Comparison of ENCODE assay signal across 3 cellular contexts in the genomic region with DNA sequence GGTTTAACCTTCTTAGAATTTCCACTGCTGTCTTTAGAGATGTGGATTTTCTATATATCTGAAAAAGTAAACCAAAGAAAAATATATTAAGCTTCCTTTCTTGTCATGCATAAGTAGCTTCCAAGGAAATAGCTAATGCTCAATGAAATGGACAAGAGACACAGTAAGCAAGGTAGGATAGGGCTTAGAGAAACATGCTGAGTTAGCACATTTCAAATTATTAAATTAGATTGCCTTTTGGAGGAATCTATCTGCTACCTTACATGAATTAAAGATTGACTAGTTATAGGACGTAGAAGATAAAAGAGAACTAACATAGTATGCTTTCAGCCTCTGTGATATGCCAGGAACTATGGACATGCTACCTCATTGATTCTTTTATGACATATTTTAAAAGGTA.
TF ChIP-seq lines count a peak whose summit lies in the region.

No MANE protein-coding gene starts in this region.

TF ChIP-seq in A549, 52 proteins besides CTCF, POLR2A, EP300 and RAD21:
- TF ChIP-seq MAFK (IDR thresholded peaks at IDR 0.05; ENCODE audit: partially characterized antibody) (peak; percentile 96), KDM1A (IDR thresholded peaks at IDR 0.05; ENCODE audit: low read depth) (no peak), NFE2L2 (conservative IDR thresholded peaks at IDR 0.05; ENCODE audit: low read length) (no peak), FOSL2 (IDR thresholded peaks at IDR 0.05) (no peak), FOSL2 (CRISPR knock-in tag; IDR thresholded peaks at IDR 0.05) (no peak)
- TF ChIP-seq, protein P1, sequence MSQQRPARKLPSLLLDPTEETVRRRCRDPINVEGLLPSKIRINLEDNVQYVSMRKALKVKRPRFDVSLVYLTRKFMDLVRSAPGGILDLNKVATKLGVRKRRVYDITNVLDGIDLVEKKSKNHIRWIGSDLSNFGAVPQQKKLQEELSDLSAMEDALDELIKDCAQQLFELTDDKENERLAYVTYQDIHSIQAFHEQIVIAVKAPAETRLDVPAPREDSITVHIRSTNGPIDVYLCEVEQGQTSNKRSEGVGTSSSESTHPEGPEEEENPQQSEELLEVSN (IDR thresholded peaks at IDR 0.05; ENCODE audit: borderline replicate concordance, low read depth): no peak

TF ChIP-seq in IMR-90, 13 proteins besides CTCF, POLR2A, EP300 and RAD21:
- TF ChIP-seq CHD1 (IDR thresholded peaks at IDR 0.05; ENCODE audit: low read depth, low read length) (no peak), MAZ (IDR thresholded peaks at IDR 0.05; ENCODE audit: borderline replicate concordance, low read depth, low read length) (no peak), BHLHE40 (IDR thresholded peaks at IDR 0.05; ENCODE audit: low read depth, low read length) (no peak), MAFK (IDR thresholded peaks at IDR 0.05; ENCODE audit: low read depth, low read length) (peak; percentile 98), NFE2L2 (IDR thresholded peaks at IDR 0.05; ENCODE audit: low read depth, low read length) (no peak), MXI1 (IDR thresholded peaks at IDR 0.05; ENCODE audit: borderline replicate concordance, low read depth, low read length) (no peak), SMC3 (IDR thresholded peaks at IDR 0.05; ENCODE audit: low read depth, low read length) (no peak)
- TF ChIP-seq, protein P2, sequence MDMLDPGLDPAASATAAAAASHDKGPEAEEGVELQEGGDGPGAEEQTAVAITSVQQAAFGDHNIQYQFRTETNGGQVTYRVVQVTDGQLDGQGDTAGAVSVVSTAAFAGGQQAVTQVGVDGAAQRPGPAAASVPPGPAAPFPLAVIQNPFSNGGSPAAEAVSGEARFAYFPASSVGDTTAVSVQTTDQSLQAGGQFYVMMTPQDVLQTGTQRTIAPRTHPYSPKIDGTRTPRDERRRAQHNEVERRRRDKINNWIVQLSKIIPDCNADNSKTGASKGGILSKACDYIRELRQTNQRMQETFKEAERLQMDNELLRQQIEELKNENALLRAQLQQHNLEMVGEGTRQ (IDR thresholded peaks at IDR 0.05; ENCODE audit: low read depth, low read length): no peak
- TF ChIP-seq, protein P3, sequence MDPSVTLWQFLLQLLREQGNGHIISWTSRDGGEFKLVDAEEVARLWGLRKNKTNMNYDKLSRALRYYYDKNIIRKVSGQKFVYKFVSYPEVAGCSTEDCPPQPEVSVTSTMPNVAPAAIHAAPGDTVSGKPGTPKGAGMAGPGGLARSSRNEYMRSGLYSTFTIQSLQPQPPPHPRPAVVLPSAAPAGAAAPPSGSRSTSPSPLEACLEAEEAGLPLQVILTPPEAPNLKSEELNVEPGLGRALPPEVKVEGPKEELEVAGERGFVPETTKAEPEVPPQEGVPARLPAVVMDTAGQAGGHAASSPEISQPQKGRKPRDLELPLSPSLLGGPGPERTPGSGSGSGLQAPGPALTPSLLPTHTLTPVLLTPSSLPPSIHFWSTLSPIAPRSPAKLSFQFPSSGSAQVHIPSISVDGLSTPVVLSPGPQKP (IDR thresholded peaks at IDR 0.05; ENCODE audit: borderline replicate concordance, low read depth, low read length): no peak

TF ChIP-seq in K562, 482 proteins besides CTCF, POLR2A, EP300 and RAD21 (continues in another document):
- TF ChIP-seq BRCA1 (IDR thresholded peaks at IDR 0.05) (no peak), BRCA1 (CRISPR knock-in tag; IDR thresholded peaks at IDR 0.05) (no peak), MAFG (tag; conservative IDR thresholded peaks at IDR 0.05) (peak; percentile 65), C11orf30 (IDR thresholded peaks at IDR 0.05; ENCODE audit: low read depth) (0 out of 2 replicates have a peak, but pooled peaks have one; percentile 35), HDAC2 (IDR thresholded peaks at IDR 0.05) (no peak), MCM2 (IDR thresholded peaks at IDR 0.05; ENCODE audit: low read depth) (no peak), MAFK (IDR thresholded peaks at IDR 0.05; ENCODE audit: low read length) (peak; percentile 82), ESRRB (CRISPR knock-in tag; IDR thresholded peaks at IDR 0.05; ENCODE audit: borderline replicate concordance) (no peak), CBFA2T2 (conservative IDR thresholded peaks at IDR 0.05) (no peak), ZNF316 (IDR thresholded peaks at IDR 0.05) (peak; percentile 67), RBM22 (IDR thresholded peaks at IDR 0.05; ENCODE audit: low read depth, low read length, poor library complexity, severe bottlenecking) (no peak), TFAM (CRISPR knock-in tag; conservative IDR thresholded peaks at IDR 0.05) (no peak), CBFA2T3 (IDR thresholded peaks at IDR 0.05) (no peak), NRF1 (conservative IDR thresholded peaks at IDR 0.05 in 1 of 2, IDR thresholded peaks at IDR 0.05 in 1 of 2) (no peak), MAFF (IDR thresholded peaks at IDR 0.05; ENCODE audit: low read length) (peak; percentile 77)
- TF ChIP-seq, protein P4, sequence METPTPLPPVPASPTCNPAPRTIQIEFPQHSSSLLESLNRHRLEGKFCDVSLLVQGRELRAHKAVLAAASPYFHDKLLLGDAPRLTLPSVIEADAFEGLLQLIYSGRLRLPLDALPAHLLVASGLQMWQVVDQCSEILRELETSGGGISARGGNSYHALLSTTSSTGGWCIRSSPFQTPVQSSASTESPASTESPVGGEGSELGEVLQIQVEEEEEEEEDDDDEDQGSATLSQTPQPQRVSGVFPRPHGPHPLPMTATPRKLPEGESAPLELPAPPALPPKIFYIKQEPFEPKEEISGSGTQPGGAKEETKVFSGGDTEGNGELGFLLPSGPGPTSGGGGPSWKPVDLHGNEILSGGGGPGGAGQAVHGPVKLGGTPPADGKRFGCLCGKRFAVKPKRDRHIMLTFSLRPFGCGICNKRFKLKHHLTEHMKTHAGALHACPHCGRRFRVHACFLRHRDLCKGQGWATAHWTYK (CRISPR knock-in tag; IDR thresholded peaks at IDR 0.05): no peak
- TF ChIP-seq, protein P5, sequence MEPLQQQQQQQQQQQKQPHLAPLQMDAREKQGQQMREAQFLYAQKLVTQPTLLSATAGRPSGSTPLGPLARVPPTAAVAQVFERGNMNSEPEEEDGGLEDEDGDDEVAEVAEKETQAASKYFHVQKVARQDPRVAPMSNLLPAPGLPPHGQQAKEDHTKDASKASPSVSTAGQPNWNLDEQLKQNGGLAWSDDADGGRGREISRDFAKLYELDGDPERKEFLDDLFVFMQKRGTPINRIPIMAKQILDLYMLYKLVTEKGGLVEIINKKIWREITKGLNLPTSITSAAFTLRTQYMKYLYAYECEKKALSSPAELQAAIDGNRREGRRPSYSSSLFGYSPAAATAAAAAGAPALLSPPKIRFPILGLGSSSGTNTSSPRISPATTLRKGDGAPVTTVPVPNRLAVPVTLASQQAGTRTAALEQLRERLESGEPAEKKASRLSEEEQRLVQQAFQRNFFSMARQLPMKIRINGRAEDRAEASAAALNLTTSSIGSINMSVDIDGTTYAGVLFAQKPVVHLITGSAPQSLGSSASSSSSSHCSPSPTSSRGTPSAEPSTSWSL (CRISPR knock-in tag; IDR thresholded peaks at IDR 0.05; ENCODE audit: borderline replicate concordance): no peak
- TF ChIP-seq, protein P6, sequence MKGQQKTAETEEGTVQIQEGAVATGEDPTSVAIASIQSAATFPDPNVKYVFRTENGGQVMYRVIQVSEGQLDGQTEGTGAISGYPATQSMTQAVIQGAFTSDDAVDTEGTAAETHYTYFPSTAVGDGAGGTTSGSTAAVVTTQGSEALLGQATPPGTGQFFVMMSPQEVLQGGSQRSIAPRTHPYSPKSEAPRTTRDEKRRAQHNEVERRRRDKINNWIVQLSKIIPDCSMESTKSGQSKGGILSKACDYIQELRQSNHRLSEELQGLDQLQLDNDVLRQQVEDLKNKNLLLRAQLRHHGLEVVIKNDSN (CRISPR knock-in tag; IDR thresholded peaks at IDR 0.05): no peak
- TF ChIP-seq, protein P7, sequence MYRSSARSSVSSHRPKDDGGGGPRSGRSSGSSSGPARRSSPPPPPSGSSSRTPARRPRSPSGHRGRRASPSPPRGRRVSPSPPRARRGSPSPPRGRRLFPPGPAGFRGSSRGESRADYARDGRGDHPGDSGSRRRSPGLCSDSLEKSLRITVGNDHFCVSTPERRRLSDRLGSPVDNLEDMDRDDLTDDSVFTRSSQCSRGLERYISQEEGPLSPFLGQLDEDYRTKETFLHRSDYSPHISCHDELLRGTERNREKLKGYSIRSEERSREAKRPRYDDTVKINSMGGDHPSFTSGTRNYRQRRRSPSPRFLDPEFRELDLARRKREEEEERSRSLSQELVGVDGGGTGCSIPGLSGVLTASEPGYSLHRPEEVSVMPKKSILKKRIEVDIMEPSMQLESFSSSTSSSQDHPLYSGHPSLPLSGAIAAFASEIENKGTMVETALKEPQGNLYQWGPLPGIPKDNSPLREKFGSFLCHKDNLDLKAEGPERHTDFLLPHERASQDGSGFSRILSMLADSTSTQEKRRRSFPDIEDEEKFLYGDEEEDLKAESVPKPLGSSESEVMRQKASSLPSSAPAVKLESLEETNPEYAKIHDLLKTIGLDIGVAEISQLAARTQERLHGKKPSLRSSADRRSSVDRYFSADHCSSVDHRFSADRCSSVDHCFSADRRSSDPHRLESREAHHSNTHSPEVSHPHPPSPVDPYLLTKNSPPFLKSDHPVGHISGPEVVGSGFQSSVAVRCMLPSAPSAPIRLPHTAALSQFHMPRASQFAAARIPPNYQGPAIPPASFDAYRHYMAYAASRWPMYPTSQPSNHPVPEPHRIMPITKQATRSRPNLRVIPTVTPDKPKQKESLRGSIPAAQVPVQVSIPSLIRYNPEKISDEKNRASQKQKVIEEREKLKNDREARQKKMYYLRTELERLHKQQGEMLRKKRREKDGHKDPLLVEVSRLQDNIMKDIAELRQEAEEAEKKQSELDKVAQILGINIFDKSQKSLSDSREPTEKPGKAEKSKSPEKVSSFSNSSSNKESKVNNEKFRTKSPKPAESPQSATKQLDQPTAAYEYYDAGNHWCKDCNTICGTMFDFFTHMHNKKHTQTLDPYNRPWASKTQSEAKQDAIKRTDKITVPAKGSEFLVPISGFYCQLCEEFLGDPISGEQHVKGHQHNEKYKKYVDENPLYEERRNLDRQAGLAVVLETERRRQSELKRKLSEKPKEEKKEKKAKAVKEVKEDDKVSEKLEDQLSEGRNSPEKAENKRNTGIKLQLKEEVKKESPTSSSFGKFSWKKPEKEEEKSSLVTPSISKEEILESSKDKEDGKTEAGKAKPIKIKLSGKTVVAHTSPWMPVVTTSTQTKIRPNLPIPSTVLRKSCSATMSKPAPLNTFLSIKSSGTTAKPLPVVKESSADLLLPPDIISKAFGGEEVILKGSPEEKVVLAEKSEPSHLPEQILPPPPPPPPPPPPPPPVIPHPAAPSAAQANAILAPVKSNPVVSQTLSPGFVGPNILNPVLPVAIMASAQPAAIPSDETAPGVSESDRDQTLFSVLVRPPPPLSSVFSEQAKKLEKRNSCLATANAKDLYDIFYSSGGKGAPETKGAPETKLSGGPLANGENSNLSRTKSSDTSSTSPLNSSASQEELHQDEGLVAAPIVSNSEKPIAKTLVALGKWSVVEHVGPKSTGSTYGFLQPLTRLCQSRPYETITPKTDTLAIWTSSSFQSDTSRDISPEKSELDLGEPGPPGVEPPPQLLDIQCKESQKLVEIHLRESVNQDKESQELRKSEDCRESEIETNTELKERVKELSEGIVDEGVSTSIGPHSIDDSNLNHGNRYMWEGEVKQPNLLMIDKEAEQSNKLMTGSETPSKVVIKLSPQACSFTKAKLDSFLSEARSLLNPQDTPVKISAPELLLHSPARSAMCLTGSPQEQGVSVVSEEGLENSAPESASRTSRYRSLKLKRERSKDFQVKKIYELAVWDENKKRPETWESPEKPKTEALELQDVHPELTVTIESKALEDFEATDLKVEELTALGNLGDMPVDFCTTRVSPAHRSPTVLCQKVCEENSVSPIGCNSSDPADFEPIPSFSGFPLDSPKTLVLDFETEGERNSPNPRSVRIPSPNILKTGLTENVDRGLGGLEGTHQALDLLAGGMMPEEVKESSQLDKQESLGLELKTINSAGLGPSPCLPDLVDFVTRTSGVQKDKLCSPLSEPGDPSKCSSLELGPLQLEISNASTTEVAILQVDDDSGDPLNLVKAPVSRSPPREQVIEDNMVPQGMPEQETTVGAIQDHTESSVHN (IDR thresholded peaks at IDR 0.05; ENCODE audit: borderline replicate concordance in 1 of 2, low read depth in 1 of 2): no peak
- TF ChIP-seq, protein P8, sequence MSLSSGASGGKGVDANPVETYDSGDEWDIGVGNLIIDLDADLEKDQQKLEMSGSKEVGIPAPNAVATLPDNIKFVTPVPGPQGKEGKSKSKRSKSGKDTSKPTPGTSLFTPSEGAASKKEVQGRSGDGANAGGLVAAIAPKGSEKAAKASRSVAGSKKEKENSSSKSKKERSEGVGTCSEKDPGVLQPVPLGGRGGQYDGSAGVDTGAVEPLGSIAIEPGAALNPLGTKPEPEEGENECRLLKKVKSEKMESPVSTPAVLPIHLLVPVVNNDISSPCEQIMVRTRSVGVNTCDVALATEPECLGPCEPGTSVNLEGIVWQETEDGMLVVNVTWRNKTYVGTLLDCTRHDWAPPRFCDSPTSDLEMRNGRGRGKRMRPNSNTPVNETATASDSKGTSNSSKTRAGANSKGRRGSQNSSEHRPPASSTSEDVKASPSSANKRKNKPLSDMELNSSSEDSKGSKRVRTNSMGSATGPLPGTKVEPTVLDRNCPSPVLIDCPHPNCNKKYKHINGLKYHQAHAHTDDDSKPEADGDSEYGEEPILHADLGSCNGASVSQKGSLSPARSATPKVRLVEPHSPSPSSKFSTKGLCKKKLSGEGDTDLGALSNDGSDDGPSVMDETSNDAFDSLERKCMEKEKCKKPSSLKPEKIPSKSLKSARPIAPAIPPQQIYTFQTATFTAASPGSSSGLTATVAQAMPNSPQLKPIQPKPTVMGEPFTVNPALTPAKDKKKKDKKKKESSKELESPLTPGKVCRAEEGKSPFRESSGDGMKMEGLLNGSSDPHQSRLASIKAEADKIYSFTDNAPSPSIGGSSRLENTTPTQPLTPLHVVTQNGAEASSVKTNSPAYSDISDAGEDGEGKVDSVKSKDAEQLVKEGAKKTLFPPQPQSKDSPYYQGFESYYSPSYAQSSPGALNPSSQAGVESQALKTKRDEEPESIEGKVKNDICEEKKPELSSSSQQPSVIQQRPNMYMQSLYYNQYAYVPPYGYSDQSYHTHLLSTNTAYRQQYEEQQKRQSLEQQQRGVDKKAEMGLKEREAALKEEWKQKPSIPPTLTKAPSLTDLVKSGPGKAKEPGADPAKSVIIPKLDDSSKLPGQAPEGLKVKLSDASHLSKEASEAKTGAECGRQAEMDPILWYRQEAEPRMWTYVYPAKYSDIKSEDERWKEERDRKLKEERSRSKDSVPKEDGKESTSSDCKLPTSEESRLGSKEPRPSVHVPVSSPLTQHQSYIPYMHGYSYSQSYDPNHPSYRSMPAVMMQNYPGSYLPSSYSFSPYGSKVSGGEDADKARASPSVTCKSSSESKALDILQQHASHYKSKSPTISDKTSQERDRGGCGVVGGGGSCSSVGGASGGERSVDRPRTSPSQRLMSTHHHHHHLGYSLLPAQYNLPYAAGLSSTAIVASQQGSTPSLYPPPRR (CRISPR knock-in tag; IDR thresholded peaks at IDR 0.05; ENCODE audit: borderline replicate concordance): no peak
- TF ChIP-seq, protein P9, sequence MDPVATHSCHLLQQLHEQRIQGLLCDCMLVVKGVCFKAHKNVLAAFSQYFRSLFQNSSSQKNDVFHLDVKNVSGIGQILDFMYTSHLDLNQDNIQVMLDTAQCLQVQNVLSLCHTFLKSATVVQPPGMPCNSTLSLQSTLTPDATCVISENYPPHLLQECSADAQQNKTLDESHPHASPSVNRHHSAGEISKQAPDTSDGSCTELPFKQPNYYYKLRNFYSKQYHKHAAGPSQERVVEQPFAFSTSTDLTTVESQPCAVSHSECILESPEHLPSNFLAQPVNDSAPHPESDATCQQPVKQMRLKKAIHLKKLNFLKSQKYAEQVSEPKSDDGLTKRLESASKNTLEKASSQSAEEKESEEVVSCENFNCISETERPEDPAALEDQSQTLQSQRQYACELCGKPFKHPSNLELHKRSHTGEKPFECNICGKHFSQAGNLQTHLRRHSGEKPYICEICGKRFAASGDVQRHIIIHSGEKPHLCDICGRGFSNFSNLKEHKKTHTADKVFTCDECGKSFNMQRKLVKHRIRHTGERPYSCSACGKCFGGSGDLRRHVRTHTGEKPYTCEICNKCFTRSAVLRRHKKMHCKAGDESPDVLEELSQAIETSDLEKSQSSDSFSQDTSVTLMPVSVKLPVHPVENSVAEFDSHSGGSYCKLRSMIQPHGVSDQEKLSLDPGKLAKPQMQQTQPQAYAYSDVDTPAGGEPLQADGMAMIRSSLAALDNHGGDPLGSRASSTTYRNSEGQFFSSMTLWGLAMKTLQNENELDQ (CRISPR knock-in tag; IDR thresholded peaks at IDR 0.05; ENCODE audit: borderline replicate concordance): no peak
